In the genomic region with DNA sequence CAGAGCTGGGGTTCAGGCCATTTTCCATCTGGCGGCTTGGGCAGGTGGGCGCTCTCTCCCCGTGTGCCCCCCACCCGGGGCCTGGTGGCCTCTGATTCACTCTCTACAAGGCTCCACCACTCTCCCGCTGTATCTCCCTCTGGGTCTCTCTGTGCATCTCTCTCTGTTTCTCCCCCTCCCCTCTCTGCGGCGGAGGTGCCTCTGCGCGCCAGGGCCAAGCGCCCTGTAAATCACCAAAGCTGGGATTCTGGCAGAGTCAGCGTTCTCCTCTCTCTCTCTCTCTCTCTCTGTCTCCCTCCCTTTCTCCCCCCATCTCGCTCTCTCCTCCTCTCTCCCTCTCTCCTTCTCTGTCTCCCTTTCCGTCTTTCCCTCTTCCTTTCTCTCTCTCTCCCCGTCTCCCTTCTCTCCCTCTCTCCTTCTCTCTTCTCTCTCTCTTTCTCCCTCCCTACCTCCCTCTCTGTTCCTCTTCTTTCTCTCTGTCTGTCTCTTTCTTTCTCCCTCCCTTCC, we compare ENCODE assay signal across 11 cellular contexts. TPM values are rescaled to one million over a fixed set of nuclear protein-coding genes. Genes with fewer than 3 reads are reported as not detected.
DNase-seq lines count a peak whose midpoint lies in the region; ATAC-seq and TF ChIP-seq lines count a peak whose summit lies in the region.
"Had no signal": no experiment of that assay in that cellular context is flagged by ENCODE, and none has a peak within 500 bp of the region (broad histone marks: within the 10 kb centered on the region; RNA-seq: fewer than 3 reads in every experiment).

No MANE protein-coding gene starts in this region.

- H3K36me3 Mint-ChIP-seq in glutamatergic neuron (ENCODE audit: unreplicated experiment), result no peaks in the 10 kb centered on the region

- TF ChIP-seq POLR2A in upper lobe of left lung (IDR thresholded peaks at IDR 0.05), result no peak

- peak overlapping the region; percentile 93 for H3K27ac ChIP-seq in muscle layer of duodenum (ENCODE audit: low read length)
- H3K27ac ChIP-seq in upper lobe of left lung, result peak overlapping the region; percentile 70 to 100 (median 98)

- no peaks in the 10 kb centered on the region for H3K9me3 ChIP-seq in muscle layer of duodenum (ENCODE audit: control insufficient read depth in 1 of 2, low read length in 2 of 2)
- no peaks in the 10 kb centered on the region for H3K9me3 ChIP-seq in upper lobe of left lung

- no peak overlapping the region for H3K27ac Mint-ChIP-seq in glutamatergic neuron (ENCODE audit: unreplicated experiment)
- H3K27ac Mint-ChIP-seq: activated CD4-positive, alpha-beta T cell treated with anti-CD3 and anti-CD28 coated beads for 36 hours had no signal

- no peak for TF ChIP-seq EP300 in upper lobe of left lung (IDR thresholded peaks at IDR 0.05)

- no peak for ATAC-seq in Right ventricle myocardium inferior
- no peak for ATAC-seq in upper lobe of left lung (ENCODE audit: low FRiP score in 2 of 2)
- no peak for ATAC-seq in HG03108 (IDR thresholded peaks at IDR 0.05; ENCODE audit: unreplicated experiment)
- ATAC-seq: activated CD4-positive, alpha-beta T cell treated with anti-CD3 and anti-CD28 coated beads for 36 hours; effector memory CD8-positive, alpha-beta T cell had no signal

- WGBS in upper lobe of left lung, 2 donors, result 62 to 76% methylated on average over 6 to 14 of the region's 14 CpGs

- no peaks in the 10 kb centered on the region for H3K27me3 ChIP-seq in muscle layer of duodenum (ENCODE audit: low read depth, low read length)
- H3K27me3 ChIP-seq in upper lobe of left lung, result no peaks in the 10 kb centered on the region

- peak; percentile 31 for DNase-seq in Right ventricle myocardium inferior (ENCODE audit: missing footprints)
- no peak for DNase-seq in cardiac septum (ENCODE audit: low spot score)
- peak; percentile 50 for DNase-seq in choroid plexus epithelial cell (ENCODE audit: low read depth)
- no peak for DNase-seq in upper lobe of left lung
- DNase-seq in NCI-H226, result no peak
- no peak for DNase-seq in glutamatergic neuron
- DNase-seq: effector memory CD8-positive, alpha-beta T cell; NCI-H524 had no signal

- peak overlapping the region; percentile 74 for H3K4me3 ChIP-seq in choroid plexus epithelial cell (ENCODE audit: low read depth, low read length)
- peak overlapping the region; percentile 65 to 87 for H3K4me3 ChIP-seq in muscle layer of duodenum (ENCODE audit: low read depth in 1 of 2, low read length in 2 of 2)
- H3K4me3 ChIP-seq in upper lobe of left lung, result peak overlapping the region in 2 of 4 donors; percentile 78 to 92

- peaks cover 6% of the 10 kb centered on the region for H3K9me3 Mint-ChIP-seq in glutamatergic neuron (ENCODE audit: unreplicated experiment)
- H3K9me3 Mint-ChIP-seq: effector memory CD8-positive, alpha-beta T cell had no signal

- H3K4me1 ChIP-seq in muscle layer of duodenum (ENCODE audit: control insufficient read depth in 1 of 2, insufficient read depth in 2 of 2, low read length in 2 of 2), result peaks cover 6 to 43% of the 10 kb centered on the region in 2 donors
- peaks cover 43 to 64% (median 53%) of the 10 kb centered on the region in 4 donors for H3K4me1 ChIP-seq in upper lobe of left lung

- H3K4me3 Mint-ChIP-seq in glutamatergic neuron (ENCODE audit: unreplicated experiment), result no peak overlapping the region

- H3K36me3 ChIP-seq in muscle layer of duodenum (ENCODE audit: control insufficient read depth in 1 of 2, insufficient read depth in 2 of 2, low read length in 2 of 2) (peaks cover 0 to 6% of the 10 kb centered on the region in 2 donors), upper lobe of left lung (peaks cover 0 to 6% (median 0%) of the 10 kb centered on the region in 4 donors)

- no peak for TF ChIP-seq CTCF in choroid plexus epithelial cell (conservative IDR thresholded peaks at IDR 0.05; ENCODE audit: low read depth, low read length)
- no peak for TF ChIP-seq CTCF in upper lobe of left lung (IDR thresholded peaks at IDR 0.05)
- no peak for TF ChIP-seq CTCF in glutamatergic neuron (IDR thresholded peaks at IDR 0.05; ENCODE audit: partially characterized antibody, unreplicated experiment)

- H3K4me1 Mint-ChIP-seq in glutamatergic neuron (ENCODE audit: low read depth, unreplicated experiment), result peaks cover under 1% of the 10 kb centered on the region

- intact Hi-C loops in Right ventricle myocardium inferior (cut with DNase I) (no loop called here), cardiac septum (cut with DNase I) (no loop called here)

- H3K27me3 Mint-ChIP-seq in glutamatergic neuron (ENCODE audit: unreplicated experiment), result peaks cover 50% of the 10 kb centered on the region
- H3K27me3 Mint-ChIP-seq: activated CD4-positive, alpha-beta T cell treated with anti-CD3 and anti-CD28 coated beads for 36 hours; effector memory CD8-positive, alpha-beta T cell had no signal

RNA-seq across cellular contexts. Expression of gene NFIC, which starts 3.9 kb away (rescaled TPM):
- total RNA-seq in Right ventricle myocardium inferior, result 164 TPM
- total RNA-seq in cardiac septum, result 178 TPM
- total RNA-seq in upper lobe of left lung, result 100 to 1,000 TPM in 5 of 6 donors, 10 to 100 TPM in 1; 96.1 to 175 (median 154) TPM
- total RNA-seq in glutamatergic neuron (ENCODE audit: unreplicated experiment), result 2.0 TPM

Comparison
In these comparisons a context has a peak if more than half of its experiments do, and no peak if none do; other contexts are left out.
1. DNase-seq: peak in Right ventricle myocardium inferior (single experiment) and choroid plexus epithelial cell (single experiment); none in cardiac septum (single experiment), upper lobe of left lung (0 of 2), NCI-H226 (single experiment) and glutamatergic neuron (single experiment).
2. RNA of gene NFIC, which starts 3.9 kb away (total RNA-seq): 178 TPM in cardiac septum (single experiment), 164 TPM in Right ventricle myocardium inferior (single experiment) and 96.1 to 175 TPM in upper lobe of left lung; 2.0 TPM in glutamatergic neuron (single experiment); every median in the first group is over 10 times any median in the second.